1 cellular context compared by ENCODE assay signal in the genomic region with DNA sequence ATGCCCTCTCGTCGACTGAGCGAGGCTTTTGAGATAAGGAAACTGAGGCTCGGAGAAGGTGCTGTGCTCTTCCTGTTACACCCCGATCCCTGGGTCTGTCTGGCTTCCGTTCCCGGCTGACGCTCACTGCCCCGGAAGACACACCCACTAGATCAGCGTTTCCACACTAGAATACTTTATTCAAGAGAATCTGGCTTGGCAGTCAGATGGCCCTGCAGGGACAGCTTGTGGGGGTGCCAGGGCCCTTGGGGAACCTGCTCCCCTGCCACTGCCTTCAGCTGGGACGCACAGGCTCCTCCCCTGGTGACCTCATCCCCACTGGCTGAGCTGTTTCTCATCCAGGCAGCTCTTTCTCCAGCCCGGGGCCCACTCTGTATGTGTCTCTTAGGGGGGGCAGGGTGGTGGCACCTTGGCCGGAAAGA.
TF ChIP-seq lines count a peak whose summit lies in the region.

No MANE protein-coding gene starts in this region.

TF ChIP-seq in K562, 482 proteins besides CTCF, POLR2A, EP300 and RAD21 (continues in another document):
- TF ChIP-seq ZNF511 (CRISPR knock-in tag; IDR thresholded peaks at IDR 0.05) = no peak
- peak; percentile 86 for TF ChIP-seq ATF3 (IDR thresholded peaks at IDR 0.05)
- peak; percentile 41; the same call in 1 of the 2 replicates for TF ChIP-seq ATF3 (CRISPR knock-in tag; conservative IDR thresholded peaks at IDR 0.05)
- TF ChIP-seq ETS2 (tag; IDR thresholded peaks at IDR 0.05; ENCODE audit: borderline replicate concordance, poor library complexity, severe bottlenecking) = no peak
- TF ChIP-seq ZBTB12 (CRISPR knock-in tag; IDR thresholded peaks at IDR 0.05) = no peak
- peak; percentile 85; the same call in 1 of the 2 replicates for TF ChIP-seq TFAP4 (CRISPR knock-in tag; IDR thresholded peaks at IDR 0.05; ENCODE audit: borderline replicate concordance)
- TF ChIP-seq RBFOX2 (IDR thresholded peaks at IDR 0.05; ENCODE audit: low read depth, low read length) = peak; percentile 36; the same call in 1 of the 2 replicates
- no peak for TF ChIP-seq SAFB2 (IDR thresholded peaks at IDR 0.05; ENCODE audit: borderline replicate concordance, low read depth, low read length, severe bottlenecking)
- TF ChIP-seq JUND (IDR thresholded peaks at IDR 0.05; ENCODE audit: borderline replicate concordance, low read depth, low read length) = peak; percentile 78; the same call in 1 of the 2 replicates
- TF ChIP-seq JUND (tag; IDR thresholded peaks at IDR 0.05; ENCODE audit: borderline replicate concordance, low read depth, low read length) = peak; percentile 69; the same call in 1 of the 3 replicates
- 0 out of 2 replicates have a peak, but pooled peaks have one; percentile 29 for TF ChIP-seq ETV5 (CRISPR knock-in tag; IDR thresholded peaks at IDR 0.05; ENCODE audit: low read depth)
- TF ChIP-seq HNRNPLL (IDR thresholded peaks at IDR 0.05; ENCODE audit: low read depth, low read length, poor library complexity, severe bottlenecking) = no peak
- TF ChIP-seq, protein P1, sequence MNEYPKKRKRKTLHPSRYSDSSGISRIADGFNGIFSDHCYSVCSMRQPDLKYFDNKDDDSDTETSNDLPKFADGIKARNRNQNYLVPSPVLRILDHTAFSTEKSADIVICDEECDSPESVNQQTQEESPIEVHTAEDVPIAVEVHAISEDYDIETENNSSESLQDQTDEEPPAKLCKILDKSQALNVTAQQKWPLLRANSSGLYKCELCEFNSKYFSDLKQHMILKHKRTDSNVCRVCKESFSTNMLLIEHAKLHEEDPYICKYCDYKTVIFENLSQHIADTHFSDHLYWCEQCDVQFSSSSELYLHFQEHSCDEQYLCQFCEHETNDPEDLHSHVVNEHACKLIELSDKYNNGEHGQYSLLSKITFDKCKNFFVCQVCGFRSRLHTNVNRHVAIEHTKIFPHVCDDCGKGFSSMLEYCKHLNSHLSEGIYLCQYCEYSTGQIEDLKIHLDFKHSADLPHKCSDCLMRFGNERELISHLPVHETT (CRISPR knock-in tag; conservative IDR thresholded peaks at IDR 0.05 in 1 of 2, IDR thresholded peaks at IDR 0.05 in 1 of 2) = no peak
- TF ChIP-seq, protein P2, sequence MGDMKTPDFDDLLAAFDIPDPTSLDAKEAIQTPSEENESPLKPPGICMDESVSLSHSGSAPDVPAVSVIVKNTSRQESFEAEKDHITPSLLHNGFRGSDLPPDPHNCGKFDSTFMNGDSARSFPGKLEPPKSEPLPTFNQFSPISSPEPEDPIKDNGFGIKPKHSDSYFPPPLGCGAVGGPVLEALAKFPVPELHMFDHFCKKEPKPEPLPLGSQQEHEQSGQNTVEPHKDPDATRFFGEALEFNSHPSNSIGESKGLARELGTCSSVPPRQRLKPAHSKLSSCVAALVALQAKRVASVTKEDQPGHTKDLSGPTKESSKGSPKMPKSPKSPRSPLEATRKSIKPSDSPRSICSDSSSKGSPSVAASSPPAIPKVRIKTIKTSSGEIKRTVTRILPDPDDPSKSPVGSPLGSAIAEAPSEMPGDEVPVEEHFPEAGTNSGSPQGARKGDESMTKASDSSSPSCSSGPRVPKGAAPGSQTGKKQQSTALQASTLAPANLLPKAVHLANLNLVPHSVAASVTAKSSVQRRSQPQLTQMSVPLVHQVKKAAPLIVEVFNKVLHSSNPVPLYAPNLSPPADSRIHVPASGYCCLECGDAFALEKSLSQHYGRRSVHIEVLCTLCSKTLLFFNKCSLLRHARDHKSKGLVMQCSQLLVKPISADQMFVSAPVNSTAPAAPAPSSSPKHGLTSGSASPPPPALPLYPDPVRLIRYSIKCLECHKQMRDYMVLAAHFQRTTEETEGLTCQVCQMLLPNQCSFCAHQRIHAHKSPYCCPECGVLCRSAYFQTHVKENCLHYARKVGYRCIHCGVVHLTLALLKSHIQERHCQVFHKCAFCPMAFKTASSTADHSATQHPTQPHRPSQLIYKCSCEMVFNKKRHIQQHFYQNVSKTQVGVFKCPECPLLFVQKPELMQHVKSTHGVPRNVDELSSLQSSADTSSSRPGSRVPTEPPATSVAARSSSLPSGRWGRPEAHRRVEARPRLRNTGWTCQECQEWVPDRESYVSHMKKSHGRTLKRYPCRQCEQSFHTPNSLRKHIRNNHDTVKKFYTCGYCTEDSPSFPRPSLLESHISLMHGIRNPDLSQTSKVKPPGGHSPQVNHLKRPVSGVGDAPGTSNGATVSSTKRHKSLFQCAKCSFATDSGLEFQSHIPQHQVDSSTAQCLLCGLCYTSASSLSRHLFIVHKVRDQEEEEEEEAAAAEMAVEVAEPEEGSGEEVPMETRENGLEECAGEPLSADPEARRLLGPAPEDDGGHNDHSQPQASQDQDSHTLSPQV (IDR thresholded peaks at IDR 0.05) = peak; percentile 26
- peak; percentile 36; the same call in 1 of the 2 replicates for TF ChIP-seq VEZF1 (CRISPR knock-in tag; IDR thresholded peaks at IDR 0.05)
- TF ChIP-seq, protein P3, sequence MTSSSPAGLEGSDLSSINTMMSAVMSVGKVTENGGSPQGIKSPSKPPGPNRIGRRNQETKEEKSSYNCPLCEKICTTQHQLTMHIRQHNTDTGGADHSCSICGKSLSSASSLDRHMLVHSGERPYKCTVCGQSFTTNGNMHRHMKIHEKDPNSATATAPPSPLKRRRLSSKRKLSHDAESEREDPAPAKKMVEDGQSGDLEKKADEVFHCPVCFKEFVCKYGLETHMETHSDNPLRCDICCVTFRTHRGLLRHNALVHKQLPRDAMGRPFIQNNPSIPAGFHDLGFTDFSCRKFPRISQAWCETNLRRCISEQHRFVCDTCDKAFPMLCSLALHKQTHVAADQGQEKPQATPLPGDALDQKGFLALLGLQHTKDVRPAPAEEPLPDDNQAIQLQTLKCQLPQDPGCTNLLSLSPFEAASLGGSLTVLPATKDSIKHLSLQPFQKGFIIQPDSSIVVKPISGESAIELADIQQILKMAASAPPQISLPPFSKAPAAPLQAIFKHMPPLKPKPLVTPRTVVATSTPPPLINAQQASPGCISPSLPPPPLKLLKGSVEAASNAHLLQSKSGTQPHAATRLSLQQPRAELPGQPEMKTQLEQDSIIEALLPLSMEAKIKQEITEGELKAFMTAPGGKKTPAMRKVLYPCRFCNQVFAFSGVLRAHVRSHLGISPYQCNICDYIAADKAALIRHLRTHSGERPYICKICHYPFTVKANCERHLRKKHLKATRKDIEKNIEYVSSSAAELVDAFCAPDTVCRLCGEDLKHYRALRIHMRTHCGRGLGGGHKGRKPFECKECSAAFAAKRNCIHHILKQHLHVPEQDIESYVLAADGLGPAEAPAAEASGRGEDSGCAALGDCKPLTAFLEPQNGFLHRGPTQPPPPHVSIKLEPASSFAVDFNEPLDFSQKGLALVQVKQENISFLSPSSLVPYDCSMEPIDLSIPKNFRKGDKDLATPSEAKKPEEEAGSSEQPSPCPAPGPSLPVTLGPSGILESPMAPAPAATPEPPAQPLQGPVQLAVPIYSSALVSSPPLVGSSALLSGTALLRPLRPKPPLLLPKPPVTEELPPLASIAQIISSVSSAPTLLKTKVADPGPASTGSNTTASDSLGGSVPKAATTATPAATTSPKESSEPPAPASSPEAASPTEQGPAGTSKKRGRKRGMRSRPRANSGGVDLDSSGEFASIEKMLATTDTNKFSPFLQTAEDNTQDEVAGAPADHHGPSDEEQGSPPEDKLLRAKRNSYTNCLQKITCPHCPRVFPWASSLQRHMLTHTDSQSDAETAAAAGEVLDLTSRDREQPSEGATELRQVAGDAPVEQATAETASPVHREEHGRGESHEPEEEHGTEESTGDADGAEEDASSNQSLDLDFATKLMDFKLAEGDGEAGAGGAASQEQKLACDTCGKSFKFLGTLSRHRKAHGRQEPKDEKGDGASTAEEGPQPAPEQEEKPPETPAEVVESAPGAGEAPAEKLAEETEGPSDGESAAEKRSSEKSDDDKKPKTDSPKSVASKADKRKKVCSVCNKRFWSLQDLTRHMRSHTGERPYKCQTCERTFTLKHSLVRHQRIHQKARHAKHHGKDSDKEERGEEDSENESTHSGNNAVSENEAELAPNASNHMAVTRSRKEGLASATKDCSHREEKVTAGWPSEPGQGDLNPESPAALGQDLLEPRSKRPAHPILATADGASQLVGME (CRISPR knock-in tag; IDR thresholded peaks at IDR 0.05) = no peak
- TF ChIP-seq ETV1 (tag; conservative IDR thresholded peaks at IDR 0.05; ENCODE audit: low read depth) = 0 out of 2 replicates have a peak, but pooled peaks have one; percentile 24
- TF ChIP-seq ATF7 (IDR thresholded peaks at IDR 0.05) = peak; percentile 74
- TF ChIP-seq POLR2G (IDR thresholded peaks at IDR 0.05; ENCODE audit: low read depth, low read length) = 0 out of 2 replicates have a peak, but pooled peaks have one; percentile 39
- TF ChIP-seq IRF1 (CRISPR knock-in tag; IDR thresholded peaks at IDR 0.05; ENCODE audit: borderline replicate concordance) = no peak
- TF ChIP-seq, protein P4, sequence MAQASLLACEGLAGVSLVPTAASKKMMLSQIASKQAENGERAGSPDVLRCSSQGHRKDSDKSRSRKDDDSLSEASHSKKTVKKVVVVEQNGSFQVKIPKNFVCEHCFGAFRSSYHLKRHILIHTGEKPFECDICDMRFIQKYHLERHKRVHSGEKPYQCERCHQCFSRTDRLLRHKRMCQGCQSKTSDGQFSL (CRISPR knock-in tag; IDR thresholded peaks at IDR 0.05) = peak; percentile 39; the same call in 1 of the 2 replicates
- TF ChIP-seq, protein P4 (tag; IDR thresholded peaks at IDR 0.05) = no peak
- no peak for TF ChIP-seq ZNF583 (CRISPR knock-in tag; IDR thresholded peaks at IDR 0.05)
- no peak for TF ChIP-seq BRD4 (IDR thresholded peaks at IDR 0.05)
- no peak for TF ChIP-seq HMG20A (CRISPR knock-in tag; conservative IDR thresholded peaks at IDR 0.05)
- TF ChIP-seq ZNF384 (IDR thresholded peaks at IDR 0.05; ENCODE audit: low read depth, low read length) = no peak
- no peak for TF ChIP-seq IFI16 (CRISPR knock-in tag; IDR thresholded peaks at IDR 0.05)
- no peak for TF ChIP-seq RCOR1 (IDR thresholded peaks at IDR 0.05; ENCODE audit: borderline replicate concordance in 1 of 2, low read depth in 2 of 2, low read length in 2 of 2)
- TF ChIP-seq ZKSCAN8 (CRISPR knock-in tag; IDR thresholded peaks at IDR 0.05) = no peak
- TF ChIP-seq FOSL1 (tag; conservative IDR thresholded peaks at IDR 0.05) = no peak
